8 cellular contexts compared by ENCODE assay signal in genomic region chr17:68291836-68292688, GRCh38. TPM values are rescaled to one million over a fixed set of nuclear protein-coding genes. Genes with fewer than 3 reads are reported as not detected.
DNase-seq lines count a peak whose midpoint lies in the region; ATAC-seq and TF ChIP-seq lines count a peak whose summit lies in the region.

No MANE protein-coding gene starts in this region.

- H3K27me3 ChIP-seq in fibroblast of lung (ENCODE audit: control insufficient read depth, insufficient read depth, low read length) = no peaks in the 10 kb centered on the region

- H3K27ac Mint-ChIP-seq in natural killer cell treated with Interleukin-12 subunit alpha and Interleukin-12 subunit beta and Interleukin-15 and Interleukin-18, amount 100 ng/mL, for 72 hours = peak overlapping the region; percentile 43 to 79

- DNase-seq in CMK (ENCODE audit: low read depth) (peak; percentile 78), OCI-M1 (lab: John Stamatoyannopoulos, UW) (peak; percentile 60), fibroblast of lung (ENCODE audit: low read depth in 2 of 2) (peak; percentile 59 to 77)
- DNase-seq in activated T-cell treated with anti-CD3 and anti-CD28 coated beads, Interleukin-2, amount 50 U/mL, for 4 hours = peak; percentile 83
- DNase-seq in natural killer cell treated with Interleukin-12 subunit alpha and Interleukin-12 subunit beta and Interleukin-15 and Interleukin-18, amount 100 ng/mL, for 72 hours (ENCODE audit: low spot score) = peak; percentile 94
- DNase-seq in stimulated activated naive CD8-positive, alpha-beta T cell treated with anti-CD3 and anti-CD28 coated beads, Interleukin-15, Interleukin-2, amounts not matched to agents 100 U/mL and 50 U/mL, for 24 hours = peak; percentile 87

- ATAC-seq in GM19455 (IDR thresholded peaks at IDR 0.05; ENCODE audit: unreplicated experiment) (peak; percentile 67), HG03571 (IDR thresholded peaks at IDR 0.05; ENCODE audit: unreplicated experiment) (peak; percentile 61)
- peak; percentile 74 for ATAC-seq in activated T-cell treated with anti-CD3 and anti-CD28 coated beads, Interleukin-2, amount 50 U/mL, for 4 hours
- peak; percentile 85 to 90 for ATAC-seq in natural killer cell treated with Interleukin-12 subunit alpha and Interleukin-12 subunit beta and Interleukin-15 and Interleukin-18, amount 100 ng/mL, for 72 hours
- ATAC-seq in stimulated activated naive CD8-positive, alpha-beta T cell treated with anti-CD3 and anti-CD28 coated beads, Interleukin-15, Interleukin-2, amounts not matched to agents 100 U/mL and 50 U/mL, for 24 hours = peak; percentile 74

- peaks cover 8% of the 10 kb centered on the region for H3K4me1 ChIP-seq in fibroblast of lung (ENCODE audit: control insufficient read depth, extremely low read depth, insufficient read depth, low read length)

- peak overlapping the region; percentile 80 for H3K27ac ChIP-seq in fibroblast of lung (ENCODE audit: insufficient read depth, low read length)

- H3K79me2 ChIP-seq in fibroblast of lung (ENCODE audit: control insufficient read depth, insufficient read depth, low read length) = no peaks in the 10 kb centered on the region

- no peaks in the 10 kb centered on the region for H4K20me1 ChIP-seq in fibroblast of lung (ENCODE audit: control insufficient read depth, extremely low read depth, insufficient read depth, low read length)

- peak overlapping the region; percentile 83 for H3K4me3 Mint-ChIP-seq in activated T-cell treated with anti-CD3 and anti-CD28 coated beads, Interleukin-2, amount 50 U/mL, for 4 hours
- H3K4me3 Mint-ChIP-seq in natural killer cell treated with Interleukin-12 subunit alpha and Interleukin-12 subunit beta and Interleukin-15 and Interleukin-18, amount 100 ng/mL, for 72 hours = peak overlapping the region; percentile 98

- peak overlapping the region; percentile 84 for H3K9ac ChIP-seq in fibroblast of lung (ENCODE audit: insufficient read depth, low read length)

- peak in 1 of 2 donors; percentile 4 for TF ChIP-seq CTCF in fibroblast of lung (conservative IDR thresholded peaks at IDR 0.05 in 1 of 2, IDR thresholded peaks at IDR 0.05 in 1 of 2; ENCODE audit: low read depth in 1 of 2, low read length in 2 of 2)

- H3K36me3 Mint-ChIP-seq in activated T-cell treated with anti-CD3 and anti-CD28 coated beads, Interleukin-2, amount 50 U/mL, for 4 hours (ENCODE audit: insufficient read depth) = no peaks in the 10 kb centered on the region
- H3K36me3 Mint-ChIP-seq in natural killer cell treated with Interleukin-12 subunit alpha and Interleukin-12 subunit beta and Interleukin-15 and Interleukin-18, amount 100 ng/mL, for 72 hours = no peaks in the 10 kb centered on the region

- no peaks in the 10 kb centered on the region for H3K9me3 Mint-ChIP-seq in activated T-cell treated with anti-CD3 and anti-CD28 coated beads, Interleukin-2, amount 50 U/mL, for 4 hours
- H3K9me3 Mint-ChIP-seq in natural killer cell treated with Interleukin-12 subunit alpha and Interleukin-12 subunit beta and Interleukin-15 and Interleukin-18, amount 100 ng/mL, for 72 hours = no peaks in the 10 kb centered on the region

- no peaks in the 10 kb centered on the region for H3K27me3 Mint-ChIP-seq in activated T-cell treated with anti-CD3 and anti-CD28 coated beads, Interleukin-2, amount 50 U/mL, for 4 hours (ENCODE audit: low read depth)
- peaks cover 0 to 2% of the 10 kb centered on the region in 2 donors for H3K27me3 Mint-ChIP-seq in natural killer cell treated with Interleukin-12 subunit alpha and Interleukin-12 subunit beta and Interleukin-15 and Interleukin-18, amount 100 ng/mL, for 72 hours

- no peaks in the 10 kb centered on the region for H3K36me3 ChIP-seq in fibroblast of lung (ENCODE audit: control insufficient read depth, insufficient read depth, low read length)

- H3K4me1 Mint-ChIP-seq in activated T-cell treated with anti-CD3 and anti-CD28 coated beads, Interleukin-2, amount 50 U/mL, for 4 hours (ENCODE audit: low read depth) = peaks cover 62% of the 10 kb centered on the region
- H3K4me1 Mint-ChIP-seq in natural killer cell treated with Interleukin-12 subunit alpha and Interleukin-12 subunit beta and Interleukin-15 and Interleukin-18, amount 100 ng/mL, for 72 hours (ENCODE audit: low read depth in 2 of 2) = peaks cover 60 to 68% of the 10 kb centered on the region in 2 donors

- H3K4me3 ChIP-seq in fibroblast of lung (replicated peaks in 1 of 4; ENCODE audit: control extremely low read depth in 1 of 4, insufficient read depth in 1 of 4, low read depth in 3 of 4, low read length in 4 of 4) = peak overlapping the region; percentile 56 to 74 (median 68)

- H2AFZ ChIP-seq in fibroblast of lung (ENCODE audit: low read length) = peak overlapping the region; percentile 41

- H3K4me2 ChIP-seq in fibroblast of lung (ENCODE audit: extremely low read depth, insufficient read depth, low read length) = peak overlapping the region; percentile 88

- no peaks in the 10 kb centered on the region for H3K9me3 ChIP-seq in fibroblast of lung (ENCODE audit: control insufficient read depth, insufficient read depth, low read depth, low read length)

RNA-seq across cellular contexts. Expression of gene ARSG, which starts 0.8 kb away (rescaled TPM):
- 1 to 10 TPM; 3.2 to 4.6 (median 4.5) TPM for total RNA-seq in activated T-cell treated with anti-CD3 and anti-CD28 coated beads, Interleukin-2, amount 50 U/mL, for 4 hours
- total RNA-seq in fibroblast of lung = 3.1 and 8.1 TPM in 2 replicates
- 3.5 and 4.4 TPM in 2 replicates for polyA plus RNA-seq in fibroblast of lung
- polyA plus RNA-seq in fibroblast of lung (2012) = 4.4 and 4.8 TPM in 2 replicates
- polyA minus RNA-seq in fibroblast of lung (ENCODE audit: low replicate concordance) = 4.9 and 6.1 TPM in 2 replicates
- total RNA-seq in natural killer cell treated with Interleukin-12 subunit alpha and Interleukin-12 subunit beta and Interleukin-15 and Interleukin-18, amount 100 ng/mL, for 72 hours = 1 to 10 TPM; 2.4 to 4.7 TPM

RNA-seq across cellular contexts. Expression of gene SLC16A6, which starts 1.1 kb away (rescaled TPM):
- total RNA-seq in activated T-cell treated with anti-CD3 and anti-CD28 coated beads, Interleukin-2, amount 50 U/mL, for 4 hours = 1 to 10 TPM; 5.9 to 7.7 (median 6.0) TPM
- total RNA-seq in fibroblast of lung = 1.5 and 8.3 TPM in 2 replicates
- 1.7 and 8.8 TPM in 2 replicates for polyA plus RNA-seq in fibroblast of lung
- 0.97 and 5.0 TPM in 2 replicates for polyA plus RNA-seq in fibroblast of lung (2012)
- 0.35 and 12.7 TPM in 2 replicates for polyA minus RNA-seq in fibroblast of lung (ENCODE audit: low replicate concordance)
- 1 to 10 TPM; 2.4 to 5.8 TPM for total RNA-seq in natural killer cell treated with Interleukin-12 subunit alpha and Interleukin-12 subunit beta and Interleukin-15 and Interleukin-18, amount 100 ng/mL, for 72 hours

RNA-seq across cellular contexts. Expression of gene AMZ2, which starts 44.2 kb away (rescaled TPM):
- total RNA-seq in activated T-cell treated with anti-CD3 and anti-CD28 coated beads, Interleukin-2, amount 50 U/mL, for 4 hours = 10 to 100 TPM; 62.7 to 74.6 (median 72.8) TPM
- total RNA-seq in fibroblast of lung = 83.2 and 119 TPM in 2 replicates
- 85.9 and 105 TPM in 2 replicates for polyA plus RNA-seq in fibroblast of lung
- polyA plus RNA-seq in fibroblast of lung (2012) = 78.9 and 103 TPM in 2 replicates
- 19.7 and 36.8 TPM in 2 replicates for polyA minus RNA-seq in fibroblast of lung (ENCODE audit: low replicate concordance)
- 10 to 100 TPM; 47.1 to 62.2 TPM for total RNA-seq in natural killer cell treated with Interleukin-12 subunit alpha and Interleukin-12 subunit beta and Interleukin-15 and Interleukin-18, amount 100 ng/mL, for 72 hours

Comparison
In these comparisons a context has a peak if more than half of its experiments do, and no peak if none do; other contexts are left out.
1. Peak in every context shown above with its lines: DNase-seq, ATAC-seq, H3K4me3 ChIP-seq and H3K27ac ChIP-seq.